1 cellular context compared by ENCODE assay signal in the genomic region with DNA sequence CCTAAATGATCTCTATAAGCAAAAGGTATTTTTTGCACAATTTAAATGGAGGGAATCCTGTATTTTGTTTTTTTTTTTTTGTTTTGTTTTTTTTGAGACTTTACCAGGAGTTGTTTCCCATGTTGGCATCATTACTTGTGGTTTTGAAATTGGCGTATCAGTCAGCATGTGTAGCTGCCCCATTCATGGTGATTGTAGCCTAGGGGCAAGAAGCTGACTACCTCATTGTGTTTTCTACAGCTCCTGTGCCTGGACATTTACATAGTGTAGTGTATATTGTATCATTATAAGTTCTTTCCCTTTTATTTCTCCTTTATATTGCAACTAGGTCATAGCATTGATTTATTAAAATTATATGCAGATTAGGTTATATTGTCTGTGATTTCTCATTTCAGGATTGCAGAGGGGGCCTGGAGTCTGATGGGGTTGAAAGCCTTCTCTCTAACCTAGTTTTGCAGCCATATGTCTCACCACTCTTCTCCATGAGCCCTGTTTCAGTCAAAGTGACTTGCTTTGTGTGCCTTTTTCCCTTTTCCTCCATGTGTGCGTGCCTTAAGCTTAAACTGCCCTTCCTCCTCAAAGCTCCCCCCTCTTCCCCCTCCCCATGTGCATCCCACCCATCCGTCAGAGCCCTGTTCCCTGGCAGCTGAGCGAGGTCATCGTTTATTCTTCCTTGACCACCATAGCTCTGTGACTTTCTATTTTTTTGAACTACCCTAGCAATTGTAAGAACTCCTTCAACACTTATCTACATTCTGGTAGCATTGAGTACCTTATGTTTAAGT.
TF ChIP-seq lines count a peak whose summit lies in the region.

No MANE protein-coding gene starts in this region.

TF ChIP-seq in IMR-90, 13 proteins besides CTCF, POLR2A, EP300 and RAD21:
- TF ChIP-seq RFX5 (IDR thresholded peaks at IDR 0.05; ENCODE audit: low read depth, low read length) (no peak), MAZ (IDR thresholded peaks at IDR 0.05; ENCODE audit: borderline replicate concordance, low read depth, low read length) (peak; percentile 23; the same call in 1 of the 2 replicates), CHD1 (IDR thresholded peaks at IDR 0.05; ENCODE audit: low read depth, low read length) (no peak)
